ENCODE assay signal across 11 cellular contexts in the genomic region with DNA sequence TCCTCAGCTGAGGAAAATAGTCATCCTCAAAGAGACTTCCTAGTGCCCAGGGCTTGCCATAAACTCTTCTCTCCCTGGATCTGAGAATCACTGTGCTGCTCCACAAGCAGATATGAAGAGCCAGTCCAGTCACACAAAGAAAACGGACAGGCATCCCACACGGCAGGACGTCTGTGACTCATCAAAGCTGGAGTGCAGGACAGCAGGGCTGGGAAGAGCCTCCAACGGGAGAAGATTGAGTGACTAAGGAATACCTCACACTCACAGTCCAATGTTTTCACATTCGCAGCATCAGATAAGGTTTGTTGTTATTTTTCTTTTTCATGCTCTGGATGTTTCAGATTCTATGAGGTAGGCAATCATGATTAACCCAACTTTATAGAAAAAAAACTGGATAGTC. TPM values are rescaled to one million over a fixed set of nuclear protein-coding genes. Genes with fewer than 3 reads are reported as not detected.
DNase-seq lines count a peak whose midpoint lies in the region; ATAC-seq and TF ChIP-seq lines count a peak whose summit lies in the region.
"Had no signal": no experiment of that assay in that cellular context is flagged by ENCODE, and none has a peak within 500 bp of the region (broad histone marks: within the 10 kb centered on the region; RNA-seq: fewer than 3 reads in every experiment).

No MANE protein-coding gene starts in this region.

- no peaks in the 10 kb centered on the region for H3K27me3 Mint-ChIP-seq in activated T-cell treated with anti-CD3 and anti-CD28 coated beads, Interleukin-2, amount 50 U/mL, for 72 hours (ENCODE audit: low read depth)

- 0 out of 2 replicates have a peak, but pooled peaks cover 3% of the 10 kb centered on the region for H3K36me3 ChIP-seq in PC-3 (ENCODE audit: low read depth, low read length)
- no peaks in the 10 kb centered on the region for H3K36me3 ChIP-seq in parathyroid adenoma (ENCODE audit: control insufficient read depth, insufficient read depth, low read length)

- no peaks in the 10 kb centered on the region for H4K20me1 ChIP-seq in PC-3 (ENCODE audit: low read length)

- no peak overlapping the region for H3K27ac Mint-ChIP-seq in activated T-cell treated with anti-CD3 and anti-CD28 coated beads, Interleukin-2, amount 50 U/mL, for 72 hours

- no peak overlapping the region for H3K9ac ChIP-seq in PC-3 (ENCODE audit: low read length)
- H3K9ac ChIP-seq in parathyroid adenoma, result no peak overlapping the region

- H3K9me3 Mint-ChIP-seq in activated T-cell treated with anti-CD3 and anti-CD28 coated beads, Interleukin-2, amount 50 U/mL, for 72 hours, result no peaks in the 10 kb centered on the region

- DNase-seq in GM03348 (ENCODE audit: low spot score), result peak; percentile 82
- peak; percentile 95 for DNase-seq in PC-3
- DNase-seq in epithelial cell of esophagus (ENCODE audit: low read depth), result peak; percentile 89
- DNase-seq in NOMO-1 treated with DMSO at 0.1 percent for 48 hours (lab: John Stamatoyannopoulos, UW; ENCODE audit: unreplicated experiment), result no peak
- DNase-seq in activated T-cell treated with anti-CD3 and anti-CD28 coated beads, Interleukin-2, amount 50 U/mL, for 72 hours, result no peak
- no peak for DNase-seq in NCI-H2029 (lab: John Stamatoyannopoulos, UW)
- DNase-seq: activated CD8-positive, alpha-beta memory T cell treated with anti-CD3 and anti-CD28 coated beads for 24 hours; GDM1; psoas muscle had no signal

- peaks cover 4% of the 10 kb centered on the region; the same call in 1 of the 2 replicates for H3K9me3 ChIP-seq in PC-3 (ENCODE audit: low read length)
- no peaks in the 10 kb centered on the region for H3K9me3 ChIP-seq in parathyroid adenoma (ENCODE audit: control insufficient read depth, low read length)
- H3K9me3 ChIP-seq: psoas muscle had no signal

- no peak for TF ChIP-seq CTCF in PC-3 (conservative IDR thresholded peaks at IDR 0.05; ENCODE audit: low read depth, low read length)
- TF ChIP-seq CTCF in epithelial cell of esophagus (IDR thresholded peaks at IDR 0.05; ENCODE audit: insufficient read depth, low read depth, low read length, missing control alignments), result no peak
- no peak for TF ChIP-seq CTCF in parathyroid adenoma (IDR thresholded peaks at IDR 0.05)

- peak overlapping the region; percentile 39 for H3K4me2 ChIP-seq in PC-3 (ENCODE audit: low read length)
- H3K4me2 ChIP-seq in parathyroid adenoma (ENCODE audit: low read length), result no peak overlapping the region

- intact Hi-C loops in PC-3 (cut with micrococcal nuclease), result loop anchor here (5.0 to 10.0 kb wide), 3 partner anchors 141 to 1013 kb away; no protein-coding TSS in a partner anchor

- POLR2A ChIA-PET in PC-3 (lab: Charles Lee; ENCODE audit: unreplicated experiment), result interaction anchor here (0.7 kb wide), 1 partner anchor 28 kb away, joined by 3 read pairs; no protein-coding TSS in a partner anchor

- H3K79me2 ChIP-seq in PC-3 (ENCODE audit: low read length) (no peaks in the 10 kb centered on the region), parathyroid adenoma (no peaks in the 10 kb centered on the region)

- peaks cover 4% of the 10 kb centered on the region for H3F3A ChIP-seq in PC-3 (ENCODE audit: low read length, unreplicated experiment)

- H3K4me3 ChIP-seq in PC-3 (ENCODE audit: low read length), result no peak overlapping the region
- H3K4me3 ChIP-seq in epithelial cell of esophagus (ENCODE audit: low read length), result no peak overlapping the region
- no peak overlapping the region for H3K4me3 ChIP-seq in parathyroid adenoma (ENCODE audit: low read depth, low read length)
- H3K4me3 ChIP-seq: psoas muscle had no signal

- BruUV-seq in PC-3 (replicated peaks; lab: Mats Ljungman, UMichigan), result no TSS peak

- ATAC-seq in PC-3, result peak; percentile 99
- no peak for ATAC-seq in HG02870 (IDR thresholded peaks at IDR 0.05; ENCODE audit: unreplicated experiment)
- no peak for ATAC-seq in activated T-cell treated with anti-CD3 and anti-CD28 coated beads, Interleukin-2, amount 50 U/mL, for 72 hours (replicated peaks in 1 of 2)

- CTCF ChIA-PET in PC-3 (lab: Charles Lee), result interaction anchor here (0.8 kb wide), 1 partner anchor 1466 kb away, joined by 3 read pairs; no protein-coding TSS in a partner anchor

- no peak overlapping the region for H3K4me3 Mint-ChIP-seq in activated T-cell treated with anti-CD3 and anti-CD28 coated beads, Interleukin-2, amount 50 U/mL, for 72 hours

- peak overlapping the region; percentile 38 for H3K27ac ChIP-seq in PC-3 (ENCODE audit: low read length)
- no peak overlapping the region for H3K27ac ChIP-seq in parathyroid adenoma
- H3K27ac ChIP-seq: psoas muscle had no signal

- H2AFZ ChIP-seq in PC-3 (ENCODE audit: low read length) (no peak overlapping the region), parathyroid adenoma (peak overlapping the region; percentile 10)

- H3K9me2 ChIP-seq in PC-3 (replicated peaks; ENCODE audit: low read length), result no peaks in the 10 kb centered on the region

- H3K27me3 ChIP-seq in PC-3 (ENCODE audit: low read length) (no peaks in the 10 kb centered on the region), parathyroid adenoma (ENCODE audit: control insufficient read depth, insufficient read depth, low read length) (no peaks in the 10 kb centered on the region)

- no peaks in the 10 kb centered on the region for H3K4me1 Mint-ChIP-seq in activated T-cell treated with anti-CD3 and anti-CD28 coated beads, Interleukin-2, amount 50 U/mL, for 72 hours (ENCODE audit: low read depth)

- peaks cover 21% of the 10 kb centered on the region for H3K4me1 ChIP-seq in PC-3 (ENCODE audit: insufficient read depth, low read length)
- no peaks in the 10 kb centered on the region for H3K4me1 ChIP-seq in parathyroid adenoma
- H3K4me1 ChIP-seq: psoas muscle had no signal

- H3K36me3 Mint-ChIP-seq in activated T-cell treated with anti-CD3 and anti-CD28 coated beads, Interleukin-2, amount 50 U/mL, for 72 hours (ENCODE audit: insufficient read depth in 2 of 2), result no peaks in the 10 kb centered on the region

RNA-seq across cellular contexts. Expression of a gene that starts 57.8 kb away (rescaled TPM):
- total RNA-seq in PC-3 (2014; rRNA removed), result 0.98 and 1.7 TPM in 2 replicates
- under 1 TPM; 0.09 to 0.36 TPM for total RNA-seq in activated T-cell treated with anti-CD3 and anti-CD28 coated beads, Interleukin-2, amount 50 U/mL, for 72 hours

Comparison
In these comparisons a context has a peak if more than half of its experiments do, and no peak if none do; other contexts are left out.
1. DNase-seq: peak in GM03348 (single experiment), PC-3 (single experiment) and epithelial cell of esophagus (single experiment); none in NOMO-1 treated with DMSO at 0.1 percent for 48 hours (single experiment), activated T-cell treated with anti-CD3 and anti-CD28 coated beads, Interleukin-2, amount 50 U/mL, for 72 hours (0 of 2) and NCI-H2029 (single experiment).